ENCODE assay signal across 1 cellular context in the genomic region with DNA sequence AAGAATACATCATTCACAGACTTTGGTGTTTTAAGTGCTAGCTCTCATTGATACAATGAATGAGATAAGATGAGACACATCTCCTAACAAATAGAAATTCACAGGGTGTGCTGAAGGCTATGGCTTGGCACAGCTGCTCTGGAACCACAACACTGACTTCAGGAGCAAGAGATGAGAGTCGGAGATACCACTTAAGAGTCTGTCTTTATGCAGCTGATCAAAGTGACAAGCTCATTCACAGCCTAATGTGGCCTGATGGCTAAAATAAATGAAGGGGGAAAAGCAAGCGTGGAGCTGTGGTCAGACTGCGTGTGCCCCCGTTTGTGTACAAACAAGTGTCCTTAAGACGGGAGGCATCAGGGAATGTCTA.
TF ChIP-seq lines count a peak whose summit lies in the region.

No MANE protein-coding gene starts in this region.

TF ChIP-seq in SK-N-SH treated with all-trans-retinoic acid at 6 μM for 48 hours, 23 proteins besides CTCF, POLR2A, EP300 and RAD21 (continued from another document):
- no peak for TF ChIP-seq CSRNP3 (CRISPR knock-in tag; IDR thresholded peaks at IDR 0.05)
- no peak for TF ChIP-seq PPARA (CRISPR knock-in tag; IDR thresholded peaks at IDR 0.05; ENCODE audit: borderline replicate concordance)
- TF ChIP-seq ZNF70 (CRISPR knock-in tag; IDR thresholded peaks at IDR 0.05): no peak
- TF ChIP-seq TCF4 (CRISPR knock-in tag; IDR thresholded peaks at IDR 0.05; ENCODE audit: borderline replicate concordance): no peak
TF ChIP-seq in SK-N-SH treated with all-trans-retinoic acid at 6 μM for 48 hours: peak in this region for 0.
